ENCODE assay signal across 1 cellular context in genomic region chr5:85647349-85648127, GRCh38.
TF ChIP-seq lines count a peak whose summit lies in the region.

No MANE protein-coding gene starts in this region.

TF ChIP-seq in H1, 55 proteins besides CTCF, POLR2A, EP300 and RAD21:
- TF ChIP-seq CBX5 (IDR thresholded peaks at IDR 0.05; ENCODE audit: low read depth, low read length) (no peak), MAX (IDR thresholded peaks at IDR 0.05) (no peak), FOSL1 (IDR thresholded peaks at IDR 0.05; ENCODE audit: insufficient read depth, low read depth, low read length) (no peak), KDM1A (IDR thresholded peaks at IDR 0.05; ENCODE audit: borderline replicate concordance, low read length) (no peak), CHD7 (IDR thresholded peaks at IDR 0.05; ENCODE audit: insufficient replicate concordance, low read length) (no peak), NRF1 (IDR thresholded peaks at IDR 0.05; ENCODE audit: low read depth, low read length) (no peak), SIRT6 (IDR thresholded peaks at IDR 0.05; ENCODE audit: low read length) (no peak), TAF1 (IDR thresholded peaks at IDR 0.05; ENCODE audit: low read depth, low read length) (no peak), RFX5 (IDR thresholded peaks at IDR 0.05; ENCODE audit: borderline replicate concordance, low read depth, low read length) (no peak), SRF (IDR thresholded peaks at IDR 0.05; ENCODE audit: low read depth, low read length) (no peak), MAFK (IDR thresholded peaks at IDR 0.05; ENCODE audit: low read depth, low read length) (no peak), CTBP2 (IDR thresholded peaks at IDR 0.05; ENCODE audit: borderline replicate concordance, insufficient read depth, insufficient read length, low read length) (no peak), ZNF274 (IDR thresholded peaks at IDR 0.05; ENCODE audit: borderline replicate concordance, extremely low read depth, low read length) (no peak)
